31 cellular contexts compared by ENCODE assay signal in the genomic region with DNA sequence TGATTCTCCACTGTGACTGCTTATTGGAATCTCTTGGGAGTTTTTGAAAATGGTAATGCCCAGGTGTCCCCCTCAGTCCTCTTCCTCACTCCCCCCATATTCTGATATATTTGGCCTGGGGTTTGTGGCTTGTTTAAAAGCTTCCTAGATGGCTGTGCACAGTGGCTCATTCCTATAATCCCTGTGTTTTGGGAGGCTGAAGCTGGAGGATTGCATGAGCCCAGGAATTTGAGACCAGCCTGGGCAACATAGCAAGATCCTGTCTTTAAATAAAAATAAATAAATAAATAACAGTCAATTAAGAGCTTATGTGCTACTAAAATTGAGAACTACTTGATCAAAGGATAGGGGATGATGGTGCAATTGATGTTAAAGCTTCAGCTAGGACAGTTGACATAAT.
"Had no signal": no experiment of that assay in that cellular context is flagged by ENCODE, and none has a peak within 500 bp of the region (broad histone marks: within the 10 kb centered on the region; RNA-seq: fewer than 3 reads in every experiment).

No MANE protein-coding gene starts in this region.

- H3K27ac ChIP-seq: PC-9, RWPE1, SJCRH30 had no signal

- H3K4me3 Mint-ChIP-seq: T-cell had no signal

- H3K4me3 ChIP-seq: PC-9, SJCRH30, SK-N-MC had no signal

- FAIRE-seq: RCC 7860 had no signal

- H3K4me2 ChIP-seq: PC-9 had no signal

- H3K4me1 ChIP-seq: SJCRH30 had no signal

- H3K36me3 ChIP-seq: SJCRH30 had no signal

- DNase-seq: Karpas-422, MM.1S, MV-4-11, NCI-H1092, NCI-H1105, NCI-H1417 treated with DMSO at 0.1 percent for 48 hours, NCI-H1436 treated with DMSO at 0.1 percent for 48 hours, NCI-H1694 treated with DMSO at 0.1 percent for 48 hours, NCI-H187 treated with DMSO at 0.1 percent for 48 hours, NCI-H2029, NCI-H2081, NCI-H2171 treated with DMSO at 0.1 percent for 48 hours, NCI-H2227 treated with DMSO at 0.1 percent for 48 hours, NCI-H345, NCI-H446, NCI-H510A treated with DMSO at 0.1 percent for 48 hours, NCI-H524 treated with DMSO at 0.1 percent for 48 hours, NCI-H526 treated with DMSO at 0.1 percent for 48 hours, NCI-H748 treated with DMSO at 0.1 percent for 48 hours, NCI-H82, PC-9, SHP77, SIG-M5, SJCRH30, T-cell had no signal

- H3K27me3 ChIP-seq: SJCRH30 had no signal

- H2AFZ ChIP-seq: PC-9 had no signal

- ATAC-seq: Panc1, Right ventricle myocardium inferior, SK-N-SH treated with all-trans-retinoic acid at 6 μM for 48 hours, T-cell had no signal

- H3K27ac Mint-ChIP-seq: T-cell had no signal

- H3K9me3 ChIP-seq: SJCRH30 had no signal

- H3K9me3 Mint-ChIP-seq: T-cell had no signal

- H3K27me3 Mint-ChIP-seq: T-cell had no signal
